Comparison of ENCODE assay signal across 22 cellular contexts in the genomic region with DNA sequence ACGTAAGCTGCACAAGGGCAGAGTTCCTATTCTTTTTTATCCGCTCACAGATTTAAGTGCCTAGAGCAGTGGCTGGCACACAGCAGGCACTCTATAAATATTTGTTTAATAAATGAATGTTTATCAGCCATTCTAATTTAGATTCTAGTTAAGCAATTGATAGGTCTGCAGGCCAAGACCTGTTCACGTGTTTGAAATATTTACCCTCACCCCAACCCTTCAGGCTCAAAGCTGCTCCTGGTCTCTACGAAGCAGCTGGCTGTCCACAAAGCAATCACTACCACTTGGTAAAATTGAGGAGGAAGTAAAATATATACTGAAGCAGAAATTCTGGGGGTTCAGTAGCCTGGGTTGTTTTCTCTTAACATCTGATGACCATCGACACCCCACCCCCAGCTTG.
"Had no signal": no experiment of that assay in that cellular context is flagged by ENCODE, and none has a peak within 500 bp of the region (broad histone marks: within the 10 kb centered on the region; RNA-seq: fewer than 3 reads in every experiment).

No MANE protein-coding gene starts in this region.

- H3K27ac Mint-ChIP-seq: activated CD4-positive, alpha-beta memory T cell treated with anti-CD3 and anti-CD28 coated beads for 36 hours; activated naive CD8-positive, alpha-beta T cell treated with anti-CD3 and anti-CD28 coated beads for 36 hours; dendritic cell treated with granulocyte-macrophage colony-stimulating factor and Interleukin-4, amounts not matched to agents 40 ng/mL and 50 ng/mL, for 4 days; immature natural killer cell; natural killer cell; stimulated activated effector memory CD8-positive, alpha-beta T cell treated with anti-CD3 and anti-CD28 coated beads, Interleukin-12 subunit alpha, Interleukin-12 subunit beta, amount 100 ng/mL, for 72 hours; T-helper 1 cell treated with Interleukin-12 subunit alpha and Interleukin-12 subunit beta and Interleukin-4 antibody, amounts not matched to agents 30 μg/mL and 1 μg/mL, for 36 hours had no signal

- H3K4me1 Mint-ChIP-seq: activated naive CD8-positive, alpha-beta T cell treated with anti-CD3 and anti-CD28 coated beads for 36 hours; immature natural killer cell; natural killer cell; stimulated activated effector memory CD8-positive, alpha-beta T cell treated with anti-CD3 and anti-CD28 coated beads, Interleukin-12 subunit alpha, Interleukin-12 subunit beta, amount 100 ng/mL, for 72 hours had no signal

- H3K27me3 Mint-ChIP-seq: activated CD4-positive, alpha-beta memory T cell treated with anti-CD3 and anti-CD28 coated beads for 36 hours; dendritic cell treated with granulocyte-macrophage colony-stimulating factor and Interleukin-4, amounts not matched to agents 40 ng/mL and 50 ng/mL, for 4 days had no signal

- H3K4me3 Mint-ChIP-seq: activated CD4-positive, alpha-beta memory T cell treated with anti-CD3 and anti-CD28 coated beads for 36 hours; activated naive CD8-positive, alpha-beta T cell treated with anti-CD3 and anti-CD28 coated beads for 36 hours; dendritic cell treated with granulocyte-macrophage colony-stimulating factor and Interleukin-4, amounts not matched to agents 40 ng/mL and 50 ng/mL, for 4 days; immature natural killer cell; natural killer cell; stimulated activated effector memory CD8-positive, alpha-beta T cell treated with anti-CD3 and anti-CD28 coated beads, Interleukin-12 subunit alpha, Interleukin-12 subunit beta, amount 100 ng/mL, for 72 hours; T-helper 1 cell treated with Interleukin-12 subunit alpha and Interleukin-12 subunit beta and Interleukin-4 antibody, amounts not matched to agents 30 μg/mL and 1 μg/mL, for 36 hours had no signal

- H3K27ac ChIP-seq: pancreas, transverse colon, uterus had no signal

- H3K36me3 ChIP-seq: left ventricle myocardium inferior, pancreas, transverse colon, uterus had no signal

- H3K9me3 ChIP-seq: left ventricle myocardium inferior, pancreas, transverse colon, uterus had no signal

- H3K4me3 ChIP-seq: left ventricle myocardium inferior, pancreas, transverse colon, uterus had no signal

- H3K27me3 ChIP-seq: pancreas, transverse colon, uterus had no signal

- H3K4me1 ChIP-seq: pancreas, transverse colon, uterus had no signal

- ATAC-seq: natural killer cell; pancreas; sciatic nerve; stimulated activated effector memory CD8-positive, alpha-beta T cell treated with anti-CD3 and anti-CD28 coated beads, Interleukin-12 subunit alpha, Interleukin-12 subunit beta, amount 100 ng/mL, for 72 hours had no signal

- FAIRE-seq: endometrium, pancreas, small intestine had no signal

- H3K9me3 Mint-ChIP-seq: activated CD4-positive, alpha-beta memory T cell treated with anti-CD3 and anti-CD28 coated beads for 36 hours; activated naive CD8-positive, alpha-beta T cell treated with anti-CD3 and anti-CD28 coated beads for 36 hours; immature natural killer cell; natural killer cell; stimulated activated effector memory CD8-positive, alpha-beta T cell treated with anti-CD3 and anti-CD28 coated beads, Interleukin-12 subunit alpha, Interleukin-12 subunit beta, amount 100 ng/mL, for 72 hours; T-helper 1 cell treated with Interleukin-12 subunit alpha and Interleukin-12 subunit beta and Interleukin-4 antibody, amounts not matched to agents 30 μg/mL and 1 μg/mL, for 36 hours had no signal

- H3K36me3 Mint-ChIP-seq: activated CD4-positive, alpha-beta memory T cell treated with anti-CD3 and anti-CD28 coated beads for 36 hours; activated naive CD8-positive, alpha-beta T cell treated with anti-CD3 and anti-CD28 coated beads for 36 hours; natural killer cell; stimulated activated effector memory CD8-positive, alpha-beta T cell treated with anti-CD3 and anti-CD28 coated beads, Interleukin-12 subunit alpha, Interleukin-12 subunit beta, amount 100 ng/mL, for 72 hours had no signal

- DNase-seq: activated CD4-positive, alpha-beta memory T cell treated with anti-CD3 and anti-CD28 coated beads for 36 hours; activated CD4-positive, alpha-beta T cell treated with anti-CD3 and anti-CD28 coated beads for 48 hours; activated CD4-positive, CD25-positive, alpha-beta regulatory T cell; activated naive CD4-positive, alpha-beta T cell treated with Interleukin-2 at 50 U/mL for 16 hours; activated naive CD8-positive, alpha-beta T cell treated with anti-CD3 and anti-CD28 coated beads for 36 hours; activated T-cell treated with anti-CD3 and anti-CD28 coated beads, Interleukin-2, amount 50 U/mL, for 48 hours; effector CD4-positive, alpha-beta T cell; immature natural killer cell; left ventricle myocardium inferior; mammary epithelial cell; midbrain; natural killer cell; pancreas; small intestine; stimulated activated CD4-positive, alpha-beta T cell treated with anti-CD3 and anti-CD28 coated beads, Interleukin-2, amount 100 ng/mL, for 24 hours; transverse colon; uterus had no signal
